In the genomic region with DNA sequence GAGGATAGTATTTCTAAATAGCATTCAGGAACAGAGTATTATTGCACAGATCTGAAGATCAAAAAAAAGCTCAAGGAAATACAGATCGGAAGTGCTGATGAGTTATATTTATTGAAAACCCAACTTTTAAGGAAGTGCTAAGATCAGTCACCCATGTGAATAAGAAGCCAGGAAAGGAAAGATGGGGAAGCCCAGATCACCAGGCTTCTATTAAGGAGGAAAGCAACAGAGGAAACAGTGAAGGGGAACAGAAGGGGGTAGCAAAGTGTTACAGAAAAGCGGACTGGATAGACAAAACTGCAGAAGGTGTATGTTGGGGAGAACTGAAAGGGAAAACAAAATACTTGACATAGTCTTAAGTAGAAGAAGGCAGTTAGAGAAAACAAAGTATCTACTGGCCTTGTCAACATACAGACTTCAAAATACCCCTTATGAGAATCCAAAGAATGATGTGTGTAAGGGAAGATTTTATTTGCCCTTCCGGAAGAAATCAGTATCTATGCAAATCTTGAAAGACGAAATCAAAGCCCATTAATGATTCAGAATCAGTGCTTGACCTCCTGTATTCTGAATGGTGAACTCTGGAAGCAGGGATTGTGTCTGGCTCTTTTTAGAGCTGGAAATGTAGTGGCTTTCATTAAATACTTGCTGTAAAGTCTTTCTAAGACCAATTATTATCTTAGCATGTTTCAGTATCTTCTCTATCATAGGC, we compare ENCODE assay signal across 23 cellular contexts. TPM values are rescaled to one million over a fixed set of nuclear protein-coding genes. Genes with fewer than 3 reads are reported as not detected.
DNase-seq lines count a peak whose midpoint lies in the region; ATAC-seq, FAIRE-seq and TF ChIP-seq lines count a peak whose summit lies in the region.
"Had no signal": no experiment of that assay in that cellular context is flagged by ENCODE, and none has a peak within 500 bp of the region (broad histone marks: within the 10 kb centered on the region; RNA-seq: fewer than 3 reads in every experiment).

No MANE protein-coding gene starts in this region.

- H3K36me3 ChIP-seq in A673 (ENCODE audit: insufficient read depth, low read length, poor library complexity, severe bottlenecking) = peaks cover 28% of the 10 kb centered on the region
- H3K36me3 ChIP-seq: prostate gland had no signal

- intact Hi-C loops in A673 (cut with micrococcal nuclease; ENCODE audit: unreplicated experiment) = no loop called here

- CTCF ChIA-PET in A673 (lab: Charles Lee) = no interaction called here

- no peaks in the 10 kb centered on the region for H3K27me3 ChIP-seq in A673 (replicated peaks; ENCODE audit: insufficient read depth, low read depth, low read length, poor library complexity)
- H3K27me3 ChIP-seq: suprapubic skin had no signal

- peaks cover 9% of the 10 kb centered on the region for H3K4me1 Mint-ChIP-seq in T-helper 17 cell
- H3K4me1 Mint-ChIP-seq: nephron progenitor cell had no signal

- no peak overlapping the region for H3K27ac ChIP-seq in A673 (ENCODE audit: low read depth, low read length, poor library complexity, severe bottlenecking)
- H3K27ac ChIP-seq: coronary artery, PC-9, prostate gland, SK-N-MC, suprapubic skin had no signal

- no peaks in the 10 kb centered on the region for H3K4me1 ChIP-seq in A673 (ENCODE audit: insufficient read depth, low read length, poor library complexity, severe bottlenecking)
- H3K4me1 ChIP-seq: prostate gland, suprapubic skin had no signal

- DNase-seq in A673 (ENCODE audit: low spot score) (no peak), GM12892 (ENCODE audit: insufficient read length) (no peak), T-helper 17 cell (no peak), left lobe of liver (ENCODE audit: low spot score) (no peak), dedifferentiated amniotic fluid mesenchymal stem cell (ENCODE audit: extremely low spot score) (no peak), NCI-H2107 treated with DMSO at 0.1 percent for 48 hours (lab: John Stamatoyannopoulos, UW; ENCODE audit: unreplicated experiment) (no peak), MV-4-11 (lab: John Stamatoyannopoulos, UW) (no peak)
- DNase-seq: activated CD4-positive, alpha-beta T cell treated with anti-CD3 and anti-CD28 coated beads for 1 hour; CD4-positive, alpha-beta memory T cell; DMS79; foreskin fibroblast; hypothalamus; kidney; NCI-H1417 treated with DMSO at 0.1 percent for 48 hours; NCI-H2171 treated with DMSO at 0.1 percent for 48 hours; nephron progenitor cell; PC-9 had no signal

- H3K4me3 ChIP-seq in A673 (ENCODE audit: low read depth, low read length, poor library complexity, severe bottlenecking) = no peak overlapping the region
- H3K4me3 ChIP-seq: coronary artery, PC-9, prostate gland, SK-N-MC, suprapubic skin had no signal

- H3K27ac Mint-ChIP-seq in T-helper 17 cell = peak overlapping the region; percentile 77
- H3K27ac Mint-ChIP-seq: activated naive CD8-positive, alpha-beta T cell; nephron progenitor cell had no signal

- H3K9me3 ChIP-seq in A673 (ENCODE audit: low read depth, low read length, poor library complexity, severe bottlenecking) (no peaks in the 10 kb centered on the region), T-helper 17 cell (ENCODE audit: control insufficient read depth, low read length, poor library complexity, severe bottlenecking) (no peaks in the 10 kb centered on the region)
- H3K9me3 ChIP-seq: prostate gland, suprapubic skin had no signal

- TF ChIP-seq CTCF in A673 (conservative IDR thresholded peaks at IDR 0.05; ENCODE audit: low read depth, low read length) = no peak

- TF ChIP-seq POLR2A in GM12892 (IDR thresholded peaks at IDR 0.05; ENCODE audit: low read depth, low read length) = no peak

- POLR2A ChIA-PET in A673 (lab: Charles Lee; ENCODE audit: low non-redundant PET) = no interaction called here

- H3K36me3 Mint-ChIP-seq in T-helper 17 cell (ENCODE audit: low read depth) = peaks cover 5% of the 10 kb centered on the region

- FAIRE-seq in GM12892 (lab: Jason Lieb, UNC) = peak; percentile 76

- ATAC-seq in T-helper 17 cell = no peak
- ATAC-seq in left lobe of liver = peak; percentile 39
- no peak for ATAC-seq in GM18870 (IDR thresholded peaks at IDR 0.05; ENCODE audit: unreplicated experiment)

- BruUV-seq in A673 (replicated peaks; lab: Mats Ljungman, UMichigan) = TSS peak; percentile 28

- no peak overlapping the region for H3K4me3 Mint-ChIP-seq in T-helper 17 cell
- H3K4me3 Mint-ChIP-seq: activated naive CD8-positive, alpha-beta T cell; CD4-positive, alpha-beta memory T cell; nephron progenitor cell had no signal

- H3K27me3 Mint-ChIP-seq in T-helper 17 cell = no peaks in the 10 kb centered on the region
- H3K27me3 Mint-ChIP-seq: activated naive CD8-positive, alpha-beta T cell; CD4-positive, alpha-beta memory T cell had no signal

RNA-seq across cellular contexts. Expression of a gene that starts 12.1 kb away (rescaled TPM):
- total RNA-seq in A673 (2021) (74.8 and 87.9 TPM in 2 replicates), T-helper 17 cell (10 to 100 TPM; 76.5 to 81.0 TPM), left lobe of liver (26.4 TPM)
- 54.7 TPM for polyA plus RNA-seq in GM12892 (2012; ENCODE audit: missing spikeins)
